23 cellular contexts compared by ENCODE assay signal in the genomic region with DNA sequence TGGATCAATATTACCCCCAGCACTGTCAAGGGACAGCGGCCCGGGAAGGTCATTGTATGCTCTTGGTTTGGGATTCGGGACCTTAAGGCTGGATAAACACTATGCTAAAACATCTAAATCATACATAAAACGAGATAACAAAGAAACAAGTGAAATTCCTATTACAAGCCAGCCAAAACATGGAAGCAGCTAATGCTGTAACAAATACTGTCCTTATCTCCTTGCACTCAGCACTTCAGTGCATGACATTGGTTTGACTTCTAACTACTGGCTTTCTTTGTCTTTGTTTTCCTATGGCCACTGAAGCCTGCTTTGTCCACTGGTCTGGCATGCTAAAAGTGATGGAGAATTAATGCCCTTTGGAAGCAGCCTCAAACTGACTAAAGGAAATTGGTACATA.
"Had no signal": no experiment of that assay in that cellular context is flagged by ENCODE, and none has a peak within 500 bp of the region (broad histone marks: within the 10 kb centered on the region; RNA-seq: fewer than 3 reads in every experiment).

No MANE protein-coding gene starts in this region.

- ATAC-seq: foreskin keratinocyte; naive thymus-derived CD8-positive, alpha-beta T cell; right lobe of liver; stimulated activated naive B cell treated with anti-CD40 and anti-IgM and Interleukin-4, amounts not matched to agents 10 μg/mL and 1 μg/mL and 100 μg/mL, for 72 hours; upper lobe of right lung had no signal

- H3K9me3 Mint-ChIP-seq: stimulated activated naive CD8-positive, alpha-beta T cell treated with anti-CD3 and anti-CD28 coated beads, Interleukin-15, Interleukin-2, amounts not matched to agents 100 ng/mL and 50 ng/mL, for 24 hours had no signal

- FAIRE-seq: endothelial cell of umbilical vein, keratinocyte, small intestine had no signal

- H3K4me1 Mint-ChIP-seq: naive thymus-derived CD8-positive, alpha-beta T cell; stimulated activated naive B cell treated with anti-CD40 and anti-IgM and Interleukin-4, amounts not matched to agents 10 μg/mL and 1 μg/mL and 100 μg/mL, for 72 hours had no signal

- H3K36me3 ChIP-seq: esophagus muscularis mucosa, ovary, right lobe of liver, transverse colon, upper lobe of right lung, uterus had no signal

- H3K27ac Mint-ChIP-seq: naive thymus-derived CD8-positive, alpha-beta T cell; nephron progenitor cell; stimulated activated naive B cell treated with anti-CD40 and anti-IgM and Interleukin-4, amounts not matched to agents 10 μg/mL and 1 μg/mL and 100 μg/mL, for 72 hours; stimulated activated naive CD8-positive, alpha-beta T cell treated with anti-CD3 and anti-CD28 coated beads, Interleukin-15, Interleukin-2, amounts not matched to agents 100 ng/mL and 50 ng/mL, for 24 hours had no signal

- H3K36me3 Mint-ChIP-seq: naive thymus-derived CD8-positive, alpha-beta T cell; stimulated activated naive B cell treated with anti-CD40 and anti-IgM and Interleukin-4, amounts not matched to agents 10 μg/mL and 1 μg/mL and 100 μg/mL, for 72 hours had no signal

- H3K4me3 ChIP-seq: coronary artery, esophagus muscularis mucosa, ovary, right lobe of liver, transverse colon, upper lobe of right lung, uterus had no signal

- H3K27me3 Mint-ChIP-seq: naive thymus-derived CD8-positive, alpha-beta T cell; stimulated activated naive B cell treated with anti-CD40 and anti-IgM and Interleukin-4, amounts not matched to agents 10 μg/mL and 1 μg/mL and 100 μg/mL, for 72 hours; stimulated activated naive CD8-positive, alpha-beta T cell treated with anti-CD3 and anti-CD28 coated beads, Interleukin-15, Interleukin-2, amounts not matched to agents 100 ng/mL and 50 ng/mL, for 24 hours had no signal

- DNase-seq: dermis blood vessel endothelial cell; effector memory CD4-positive, alpha-beta T cell; foreskin keratinocyte; glutamatergic neuron; mesendoderm; naive thymus-derived CD8-positive, alpha-beta T cell; nephron progenitor cell; occipital lobe; ovary; retina; right lobe of liver; small intestine; stimulated activated CD4-positive, alpha-beta T cell treated with anti-CD3 and anti-CD28 coated beads, Interleukin-15, amount 100 ng/mL, for 24 hours; stimulated activated CD4-positive, alpha-beta T cell treated with anti-CD3 and anti-CD28 coated beads, Interleukin-2, amount 100 ng/mL, for 48 hours; stimulated activated naive B cell treated with anti-CD40 and anti-IgM and Interleukin-4, amounts not matched to agents 10 μg/mL and 1 μg/mL and 100 μg/mL, for 72 hours; transverse colon; upper lobe of right lung; uterus had no signal

- H3K27ac ChIP-seq: coronary artery, esophagus muscularis mucosa, foreskin keratinocyte, ovary, right lobe of liver, transverse colon, upper lobe of right lung, uterus had no signal

- H3K9me3 ChIP-seq: esophagus muscularis mucosa, ovary, right lobe of liver, transverse colon, upper lobe of right lung, uterus had no signal

- H3K4me1 ChIP-seq: esophagus muscularis mucosa, foreskin keratinocyte, right lobe of liver, transverse colon, upper lobe of right lung, uterus had no signal

- H3K27me3 ChIP-seq: esophagus muscularis mucosa, foreskin keratinocyte, ovary, right lobe of liver, transverse colon, upper lobe of right lung, uterus had no signal

- H3K4me3 Mint-ChIP-seq: naive thymus-derived CD8-positive, alpha-beta T cell; nephron progenitor cell; stimulated activated naive B cell treated with anti-CD40 and anti-IgM and Interleukin-4, amounts not matched to agents 10 μg/mL and 1 μg/mL and 100 μg/mL, for 72 hours; stimulated activated naive CD8-positive, alpha-beta T cell treated with anti-CD3 and anti-CD28 coated beads, Interleukin-15, Interleukin-2, amounts not matched to agents 100 ng/mL and 50 ng/mL, for 24 hours had no signal
